Comparison of ENCODE assay signal across 8 cellular contexts in the genomic region with DNA sequence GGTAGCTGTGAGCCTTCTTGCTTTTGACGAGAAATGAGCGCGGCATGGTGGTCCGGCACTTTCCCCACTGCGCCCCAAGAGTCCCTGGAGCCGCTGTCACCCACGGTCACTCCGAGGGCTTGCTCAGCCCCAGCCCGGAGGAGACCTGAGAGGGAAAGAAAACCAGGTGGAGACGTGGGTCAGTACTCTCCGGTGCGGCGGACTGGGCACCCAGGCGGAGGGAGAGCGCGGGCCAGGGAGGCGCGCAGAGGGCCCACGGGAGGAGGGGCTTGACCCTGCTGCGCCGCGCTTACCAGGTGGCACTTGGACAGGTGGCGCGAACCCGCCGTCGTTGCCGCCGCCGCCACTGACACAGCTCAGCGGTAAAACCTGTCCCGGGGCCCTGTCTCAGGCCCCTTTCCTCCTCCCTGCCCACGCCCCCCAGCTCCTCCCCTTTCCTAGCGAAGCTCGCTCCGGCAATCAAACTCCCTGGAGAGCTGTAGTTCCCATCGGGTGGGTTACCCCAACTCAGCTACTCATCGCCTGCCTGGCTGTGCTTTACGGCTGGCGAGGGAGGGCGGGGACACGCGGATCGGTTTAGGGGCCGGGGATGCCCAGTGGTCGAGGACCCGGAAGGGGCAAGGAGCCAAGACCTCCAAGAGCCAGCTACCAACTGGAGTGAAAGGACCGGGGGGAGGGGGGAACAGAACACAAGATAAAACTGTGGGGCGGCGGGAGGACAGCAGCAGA. TPM values are rescaled to one million over a fixed set of nuclear protein-coding genes. Genes with fewer than 3 reads are reported as not detected.
A peak's percentile ranks its signal among the peaks of the same experiment; 100 is the strongest.
DNase-seq lines count a peak whose midpoint lies in the region; ATAC-seq and TF ChIP-seq lines count a peak whose summit lies in the region.

No MANE protein-coding gene starts in this region.

- 5 to 10% methylated on average over 34 to 46 of the region's 50 CpGs for WGBS in GM23248 (ENCODE audit: low coverage in 1 of 2, low lambda C conversion rate in 2 of 2, missing lambda C conversion rate in 2 of 2), 2 experiments
- WGBS in lung, 2 donors = 2 to 3% methylated on average over 41 to 50 of the region's 50 CpGs

- no peak overlapping the region for H3K9ac ChIP-seq in GM23248

- H3K27me3 ChIP-seq in GM23248 (replicated peaks; ENCODE audit: insufficient read depth) = peaks cover 92% of the 10 kb centered on the region
- H3K27me3 ChIP-seq in Panc1 (ENCODE audit: control insufficient read depth, insufficient read depth, low read length) = peaks cover 7% of the 10 kb centered on the region
- peaks cover 2% of the 10 kb centered on the region for H3K27me3 ChIP-seq in lung (ENCODE audit: control insufficient read depth, insufficient read depth)

- no peaks in the 10 kb centered on the region for H3K79me2 ChIP-seq in GM23248 (ENCODE audit: insufficient read depth)

- CTCF ChIA-PET in Panc1 (lab: Charles Lee) = no interaction called here

- H3K9me3 ChIP-seq in GM23248 (ENCODE audit: low read depth) (no peaks in the 10 kb centered on the region), Panc1 (ENCODE audit: control insufficient read depth, insufficient read depth, low read depth, low read length) (no peaks in the 10 kb centered on the region), lung (ENCODE audit: control insufficient read depth in 2 of 2, insufficient read depth in 1 of 2, low read length in 1 of 2) (peaks cover 0 to 10% of the 10 kb centered on the region in 2 donors)

- H3K4me3 Mint-ChIP-seq in CD14-positive monocyte = peak overlapping the region; percentile 95 to 98
- peak overlapping the region; percentile 89 for H3K4me3 Mint-ChIP-seq in stimulated activated memory B cell treated with anti-CD40 and anti-IgM and Interleukin-4, amounts not matched to agents 10 μg/mL and 1 μg/mL and 100 μg/mL, for 72 hours

- in situ Hi-C loops in GM23248 (cut with MboI) (no loop called here), Panc1 (cut with HindIII; ENCODE audit: low pct_unique_long_range_greater_than_20kb, low sequenced_read_pairs) (no loop called here)

- TF ChIP-seq CTCF in CD14-positive monocyte (IDR thresholded peaks at IDR 0.05) (no peak), Panc1 (IDR thresholded peaks at IDR 0.05) (no peak), lung (IDR thresholded peaks at IDR 0.05; ENCODE audit: control extremely low read depth, extremely low read depth) (no peak)

- H3K36me3 ChIP-seq in GM23248 (ENCODE audit: low read depth) (no peaks in the 10 kb centered on the region), Panc1 (ENCODE audit: control insufficient read depth, insufficient read depth, low read length) (no peaks in the 10 kb centered on the region), lung (ENCODE audit: control insufficient read depth in 2 of 2, insufficient read depth in 2 of 2, low read length in 2 of 2) (no peaks in the 10 kb centered on the region)

- H3K4me1 ChIP-seq in GM23248 (ENCODE audit: insufficient read depth) (peaks cover 9% of the 10 kb centered on the region; the same call in 1 of the 2 replicates), Panc1 (ENCODE audit: control insufficient read depth, insufficient read depth, low read length) (peaks cover 2% of the 10 kb centered on the region; the same call in 1 of the 2 replicates), lung (ENCODE audit: control insufficient read depth in 2 of 2, insufficient read depth in 2 of 2, low read length in 2 of 2) (peaks cover 3 to 39% of the 10 kb centered on the region in 2 donors)

- BruUV-seq in Panc1 (replicated peaks; lab: Mats Ljungman, UMichigan) = no TSS peak

- peak overlapping the region in 1 of 7 donors; percentile 60 for H3K27ac Mint-ChIP-seq in CD14-positive monocyte
- H3K27ac Mint-ChIP-seq in stimulated activated memory B cell treated with anti-CD40 and anti-IgM and Interleukin-4, amounts not matched to agents 10 μg/mL and 1 μg/mL and 100 μg/mL, for 72 hours = peak overlapping the region; percentile 92

- no peak overlapping the region for H3K4me2 ChIP-seq in GM23248 (ENCODE audit: unreplicated experiment)

- peaks cover 4 to 10% of the 10 kb centered on the region in 2 donors for H3K36me3 Mint-ChIP-seq in CD14-positive monocyte
- H3K36me3 Mint-ChIP-seq in stimulated activated memory B cell treated with anti-CD40 and anti-IgM and Interleukin-4, amounts not matched to agents 10 μg/mL and 1 μg/mL and 100 μg/mL, for 72 hours = peaks cover 44% of the 10 kb centered on the region

- H3K27ac ChIP-seq in GM23248 (no peak overlapping the region), Panc1 (ENCODE audit: low read length) (no peak overlapping the region), lung (ENCODE audit: low read depth in 1 of 2, low read length in 1 of 2) (no peak overlapping the region)

- peaks cover 0 to 10% (median 4%) of the 10 kb centered on the region in 7 donors for H3K9me3 Mint-ChIP-seq in CD14-positive monocyte
- H3K9me3 Mint-ChIP-seq in stimulated activated memory B cell treated with anti-CD40 and anti-IgM and Interleukin-4, amounts not matched to agents 10 μg/mL and 1 μg/mL and 100 μg/mL, for 72 hours = peaks cover 2% of the 10 kb centered on the region

- no peaks in the 10 kb centered on the region for H3F3A ChIP-seq in GM23248 (ENCODE audit: insufficient read depth)

- ATAC-seq in Panc1 (peak; percentile 20; the same call in 1 of the 2 replicates), lung (ENCODE audit: insufficient read depth, low FRiP score) (no peak), GM18498 (IDR thresholded peaks at IDR 0.05; ENCODE audit: unreplicated experiment) (no peak)
- peak; percentile 9 for ATAC-seq in stimulated activated memory B cell treated with anti-CD40 and anti-IgM and Interleukin-4, amounts not matched to agents 10 μg/mL and 1 μg/mL and 100 μg/mL, for 72 hours

- intact Hi-C loops in CD14-positive monocyte (cut with micrococcal nuclease) (loop anchor here in 1 of 2 donors (10.0 kb wide), 1 partner anchor 179 kb away; no protein-coding TSS in a partner anchor), Panc1 (cut with micrococcal nuclease; ENCODE audit: unreplicated experiment) (no loop called here)

- DNase-seq in CD14-positive monocyte (ENCODE audit: low spot score) = no peak
- peak; percentile 13 for DNase-seq in GM23248
- no peak for DNase-seq in Panc1 (ENCODE audit: low read depth, low spot score)
- peak; percentile 72 for DNase-seq in activated naive CD4-positive, alpha-beta T cell treated with Interleukin-2 at 50 U/mL for 16 hours
- DNase-seq in lung (ENCODE audit: low spot score) = no peak
- no peak for DNase-seq in hypothalamus (lab: John Stamatoyannopoulos, UW)

- H3K4me3 ChIP-seq in GM23248 (no peak overlapping the region; the same call in 1 of the 2 replicates), Panc1 (ENCODE audit: low read depth in 2 of 2, low read length in 2 of 2) (peak overlapping the region; percentile 37 to 52), lung (peak overlapping the region; percentile 24)

- peaks cover 39% of the 10 kb centered on the region for H3K4me1 Mint-ChIP-seq in CD14-positive monocyte
- H3K4me1 Mint-ChIP-seq in stimulated activated memory B cell treated with anti-CD40 and anti-IgM and Interleukin-4, amounts not matched to agents 10 μg/mL and 1 μg/mL and 100 μg/mL, for 72 hours = peaks cover 49% of the 10 kb centered on the region

- no peak overlapping the region for H2AFZ ChIP-seq in GM23248

- no peaks in the 10 kb centered on the region for H3K9me2 ChIP-seq in GM23248 (ENCODE audit: insufficient read depth)

- POLR2A ChIA-PET in Panc1 (lab: Charles Lee) = interaction anchor here (0.9 kb wide), 1 partner anchor 693 kb away, joined by 14 read pairs; no protein-coding TSS in a partner anchor

- peaks cover 27 to 41% (median 32%) of the 10 kb centered on the region in 3 donors for H3K27me3 Mint-ChIP-seq in CD14-positive monocyte (ENCODE audit: low read depth in 3 of 3)
- peaks cover 49% of the 10 kb centered on the region for H3K27me3 Mint-ChIP-seq in stimulated activated memory B cell treated with anti-CD40 and anti-IgM and Interleukin-4, amounts not matched to agents 10 μg/mL and 1 μg/mL and 100 μg/mL, for 72 hours

- H4K20me1 ChIP-seq in GM23248 (ENCODE audit: insufficient read depth) = no peaks in the 10 kb centered on the region

RNA-seq across cellular contexts. Expression of gene GFI1, which starts 3.1 kb away (rescaled TPM):
- polyA plus RNA-seq in CD14-positive monocyte (not detected), GM23248 (2016; fragmentation: Nextera tagmentation; extraction: Ambion mirVana) (not detected in 2 replicates), lung (1 to 10 TPM in 1 of 2 donors, under 1 TPM in 1; 0.59 to 1.6 TPM)
- total RNA-seq in GM23248 (2014; rRNA removed; shearing (Covaris generic)) = not detected in 2 replicates
- total RNA-seq in Panc1 (2021; ENCODE audit: unreplicated experiment) (0.49 TPM), lung (1 to 10 TPM; 2.2 to 2.5 TPM)
- 0.13 TPM for polyA plus RNA-seq in Panc1 (2012; ENCODE audit: insufficient read length)

Comparison
In these comparisons a context has a peak if more than half of its experiments do, and no peak if none do; other contexts are left out.
1. DNase-seq: peak in GM23248 (single experiment) and activated naive CD4-positive, alpha-beta T cell treated with Interleukin-2 at 50 U/mL for 16 hours (single experiment); none in CD14-positive monocyte (single experiment), Panc1 (single experiment), lung (single experiment) and hypothalamus (0 of 51).
2. ATAC-seq: peak in Panc1 (single experiment) and stimulated activated memory B cell treated with anti-CD40 and anti-IgM and Interleukin-4, amounts not matched to agents 10 μg/mL and 1 μg/mL and 100 μg/mL, for 72 hours (single experiment); none in lung (single experiment) and GM18498 (single experiment).